9 cellular contexts compared by ENCODE assay signal in the genomic region with DNA sequence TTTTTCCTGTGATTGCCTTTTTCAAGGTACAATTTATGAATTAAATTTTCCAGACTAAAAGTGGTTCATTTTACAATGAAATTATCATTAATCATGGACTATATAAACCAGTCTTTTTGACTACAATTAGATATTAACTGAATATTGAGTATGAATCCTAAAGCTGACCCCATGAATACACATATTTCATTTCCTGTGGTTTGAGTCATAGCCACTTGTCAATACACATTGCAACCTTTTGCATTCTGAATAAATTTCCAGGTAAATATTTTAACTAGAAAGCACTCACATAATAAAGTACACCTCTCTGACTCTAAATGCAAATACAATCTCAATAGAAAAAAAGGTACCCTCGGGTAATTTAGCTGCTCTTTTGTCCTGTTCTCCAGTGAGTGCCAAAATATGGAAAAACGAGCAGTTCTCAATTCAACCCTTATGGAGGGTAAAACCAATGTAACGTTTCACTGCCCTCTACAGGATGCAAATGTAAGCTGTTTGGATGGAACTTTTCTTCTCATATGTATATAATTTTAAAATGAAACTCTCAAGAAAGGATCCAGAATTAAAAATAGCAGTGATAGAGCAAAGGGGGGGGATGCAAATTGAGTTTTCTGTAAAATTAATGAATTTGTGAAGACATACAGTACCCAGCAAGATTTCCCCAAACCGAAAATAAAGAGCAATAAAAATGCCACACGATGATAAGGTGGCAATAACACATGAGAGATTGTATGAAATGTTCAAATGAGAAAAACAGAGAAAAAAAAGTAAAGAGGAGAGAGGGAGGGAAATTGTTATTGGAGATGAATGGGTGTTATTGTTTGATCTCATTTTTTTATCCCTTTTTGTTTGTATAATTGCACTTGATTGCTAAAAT.
DNase-seq lines count a peak whose midpoint lies in the region; ATAC-seq and TF ChIP-seq lines count a peak whose summit lies in the region.
"Had no signal": no experiment of that assay in that cellular context is flagged by ENCODE, and none has a peak within 500 bp of the region (broad histone marks: within the 10 kb centered on the region; RNA-seq: fewer than 3 reads in every experiment).

No MANE protein-coding gene starts in this region.

- H3K4me1 ChIP-seq in fibroblast of lung (ENCODE audit: control insufficient read depth, extremely low read depth, insufficient read depth, low read length): no peaks in the 10 kb centered on the region

- no peaks in the 10 kb centered on the region for H3K36me3 ChIP-seq in fibroblast of lung (ENCODE audit: control insufficient read depth, insufficient read depth, low read length)

- DNase-seq in AG10803 (ENCODE audit: low read depth): peak; percentile 21
- peak; percentile 1 for DNase-seq in HuH-7 (ENCODE audit: low spot score)
- peak; percentile 80 for DNase-seq in OCI-M1 (lab: John Stamatoyannopoulos, UW)
- DNase-seq in fibroblast of lung (ENCODE audit: low read depth in 2 of 2): peak; percentile 33 to 80
- peak; percentile 1 for DNase-seq in stromal cell of bone marrow (ENCODE audit: low read depth)
- no peak for DNase-seq in UCSD-AML1 (lab: John Stamatoyannopoulos, UW; ENCODE audit: unreplicated experiment)
- DNase-seq: activated naive CD8-positive, alpha-beta T cell treated with anti-CD3 and anti-CD28 coated beads, Interleukin-2, amount 10 ng/mL, durations not matched to agents 7 days and 5 days had no signal

- H3K79me2 ChIP-seq in fibroblast of lung (ENCODE audit: control insufficient read depth, insufficient read depth, low read length): no peaks in the 10 kb centered on the region

- no peak overlapping the region for H3K9ac ChIP-seq in fibroblast of lung (ENCODE audit: insufficient read depth, low read length)

- H3K27ac ChIP-seq in fibroblast of lung (ENCODE audit: insufficient read depth, low read length): no peak overlapping the region

- H3K9me3 ChIP-seq in fibroblast of lung (ENCODE audit: control insufficient read depth, insufficient read depth, low read depth, low read length): no peaks in the 10 kb centered on the region

- no peaks in the 10 kb centered on the region for H3K27me3 ChIP-seq in fibroblast of lung (ENCODE audit: control insufficient read depth, insufficient read depth, low read length)

- H2AFZ ChIP-seq in fibroblast of lung (ENCODE audit: low read length): no peak overlapping the region

- no peaks in the 10 kb centered on the region for H4K20me1 ChIP-seq in fibroblast of lung (ENCODE audit: control insufficient read depth, extremely low read depth, insufficient read depth, low read length)

- peak; percentile 60 for TF ChIP-seq CTCF in AG10803 (conservative IDR thresholded peaks at IDR 0.05; ENCODE audit: low read length)
- TF ChIP-seq CTCF in fibroblast of lung (conservative IDR thresholded peaks at IDR 0.05 in 1 of 2, IDR thresholded peaks at IDR 0.05 in 1 of 2; ENCODE audit: low read depth in 1 of 2, low read length in 2 of 2): peak; percentile 40 to 79

- H3K4me2 ChIP-seq in fibroblast of lung (ENCODE audit: extremely low read depth, insufficient read depth, low read length): no peak overlapping the region

- H3K4me3 ChIP-seq in AG10803 (ENCODE audit: low read length) (no peak overlapping the region), fibroblast of lung (replicated peaks in 1 of 4; ENCODE audit: control extremely low read depth in 1 of 4, insufficient read depth in 1 of 4, low read depth in 3 of 4, low read length in 4 of 4) (peak overlapping the region in 1 of 4 experiments; percentile 31)

- ATAC-seq in GM21529 (IDR thresholded peaks at IDR 0.05; ENCODE audit: unreplicated experiment) (no peak), HG02610 (IDR thresholded peaks at IDR 0.05; ENCODE audit: unreplicated experiment) (no peak)
